Comparison of ENCODE assay signal across 19 cellular contexts in the genomic region with DNA sequence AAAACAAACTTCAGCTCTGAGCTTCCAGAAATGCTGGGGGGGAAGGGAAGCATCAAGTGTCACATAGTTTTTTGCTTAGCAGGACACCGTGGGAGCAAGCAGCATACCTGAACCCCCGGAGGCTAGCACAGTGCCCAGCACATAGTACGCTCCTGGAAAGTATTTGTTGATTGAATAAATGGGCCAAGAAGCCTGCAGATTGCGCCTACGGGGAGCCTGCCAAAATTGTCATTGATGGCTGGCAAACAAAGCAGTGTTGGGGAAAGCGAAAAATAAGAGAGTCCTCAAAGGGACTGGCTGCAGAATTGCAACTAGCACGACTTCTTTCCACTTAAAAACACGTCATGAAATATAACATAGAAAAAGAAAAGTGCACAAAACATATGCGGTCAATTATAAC.
DNase-seq lines count a peak whose midpoint lies in the region; ATAC-seq, FAIRE-seq and TF ChIP-seq lines count a peak whose summit lies in the region.
"Had no signal": no experiment of that assay in that cellular context is flagged by ENCODE, and none has a peak within 500 bp of the region (broad histone marks: within the 10 kb centered on the region; RNA-seq: fewer than 3 reads in every experiment).

No MANE protein-coding gene starts in this region.

- H3K4me3 Mint-ChIP-seq in osteocyte (ENCODE audit: unreplicated experiment), result no peak overlapping the region
- H3K4me3 Mint-ChIP-seq: CD14-positive monocyte; CD4-positive, alpha-beta memory T cell; H9 had no signal

- WGBS in body of pancreas, 2 donors, result 28 to 34% methylated on average over 9 of the region's 9 CpGs

- intact Hi-C loops in body of pancreas (cut with DNase I), result no loop called here

- no peak for TF ChIP-seq CTCF in body of pancreas (IDR thresholded peaks at IDR 0.05)
- TF ChIP-seq CTCF in osteocyte (IDR thresholded peaks at IDR 0.05), result no peak

- H3K4me1 Mint-ChIP-seq in osteocyte (ENCODE audit: unreplicated experiment), result peaks cover 34% of the 10 kb centered on the region
- H3K4me1 Mint-ChIP-seq: CD14-positive monocyte had no signal

- peak overlapping the region; percentile 14 for H3K27ac Mint-ChIP-seq in osteocyte (ENCODE audit: unreplicated experiment)
- H3K27ac Mint-ChIP-seq: CD4-positive, alpha-beta memory T cell had no signal

- no peaks in the 10 kb centered on the region for H3K27me3 ChIP-seq in body of pancreas
- H3K27me3 ChIP-seq: BLaER1 had no signal

- H3K4me3 ChIP-seq in body of pancreas, result no peak overlapping the region
- H3K4me3 ChIP-seq: BLaER1, GM12878 had no signal

- H3K36me3 ChIP-seq in body of pancreas (replicated peaks in 1 of 2; ENCODE audit: insufficient read depth in 1 of 2, low read depth in 2 of 2), result no peaks in the 10 kb centered on the region
- H3K36me3 ChIP-seq: BLaER1 had no signal

- TF ChIP-seq POLR2A in body of pancreas (IDR thresholded peaks at IDR 0.05) (no peak), GM12892 (IDR thresholded peaks at IDR 0.05; ENCODE audit: low read depth, low read length) (no peak)

- DNase-seq in NCI-H2029 treated with DMSO at 0.1 percent for 48 hours (lab: John Stamatoyannopoulos, UW) (peak; percentile 10), NCI-H2029 (lab: John Stamatoyannopoulos, UW) (no peak), G401 (ENCODE audit: low spot score) (peak; percentile 18), body of pancreas (peak; percentile 40 to 58 (median 54)), osteocyte (ENCODE audit: extremely low spot score, unreplicated experiment) (no peak), GM12892 (ENCODE audit: insufficient read length) (no peak)
- DNase-seq in activated naive CD4-positive, alpha-beta T cell treated with anti-CD3 and anti-CD28 coated beads, Interleukin-2, amount 50 U/mL, for 16 hours, result no peak
- DNase-seq: 8988T; CD4-positive, alpha-beta memory T cell; DMS153; DMS79; GF-D8; H9 had no signal

- H3K27ac ChIP-seq in body of pancreas, result peak overlapping the region; percentile 71 to 89 (median 85)
- H3K27ac ChIP-seq: BLaER1 had no signal

- peak; percentile 37 for ATAC-seq in body of pancreas
- ATAC-seq: GM12878, HepG2 had no signal

- H3K9me3 Mint-ChIP-seq in osteocyte (ENCODE audit: unreplicated experiment), result no peaks in the 10 kb centered on the region
- H3K9me3 Mint-ChIP-seq: H9 had no signal

- FAIRE-seq in GM12892 (lab: Jason Lieb, UNC), result no peak
- FAIRE-seq: GM12878, GM19239, H1, HepG2 had no signal

- in situ Hi-C loops in G401 (cut with HindIII; ENCODE audit: low sequenced_read_pairs), result no loop called here

- no peaks in the 10 kb centered on the region for H3K36me3 Mint-ChIP-seq in osteocyte (ENCODE audit: unreplicated experiment)
- H3K36me3 Mint-ChIP-seq: CD14-positive monocyte; CD4-positive, alpha-beta memory T cell had no signal

- peaks cover 53% of the 10 kb centered on the region for H3K4me1 ChIP-seq in body of pancreas
- H3K4me1 ChIP-seq: BLaER1 had no signal

- H3K27me3 Mint-ChIP-seq in osteocyte (ENCODE audit: unreplicated experiment), result peaks cover 2% of the 10 kb centered on the region

- H3K9me3 ChIP-seq in body of pancreas, result no peaks in the 10 kb centered on the region

Comparison
In these comparisons a context has a peak if more than half of its experiments do, and no peak if none do; other contexts are left out.
1. DNase-seq: peak in NCI-H2029 treated with DMSO at 0.1 percent for 48 hours (single experiment), G401 (single experiment) and body of pancreas (4 of 4); none in NCI-H2029 (single experiment), osteocyte (single experiment), GM12892 (single experiment) and activated naive CD4-positive, alpha-beta T cell treated with anti-CD3 and anti-CD28 coated beads, Interleukin-2, amount 50 U/mL, for 16 hours (single experiment).